In the genomic region with DNA sequence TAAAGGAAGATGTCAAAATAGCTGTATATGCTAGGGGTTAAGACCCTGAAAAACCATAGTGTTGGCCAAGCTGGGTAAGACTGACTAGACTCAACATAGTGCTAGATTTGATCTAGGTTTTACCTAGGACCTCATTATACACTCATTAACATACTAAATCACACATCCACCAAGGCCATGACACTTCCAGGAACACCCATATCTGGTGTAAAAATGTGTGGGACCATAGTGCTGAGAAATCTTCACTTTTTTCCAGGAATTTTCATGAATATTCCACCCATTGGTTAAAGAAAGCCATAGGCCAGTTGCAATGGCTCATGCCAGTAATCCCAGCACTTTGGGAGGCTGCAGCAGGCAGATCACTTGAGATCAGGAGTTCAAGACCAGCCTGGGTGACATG, we compare ENCODE assay signal across 31 cellular contexts. TPM values are rescaled to one million over a fixed set of nuclear protein-coding genes. Genes with fewer than 3 reads are reported as not detected.
DNase-seq lines count a peak whose midpoint lies in the region; ATAC-seq, FAIRE-seq and TF ChIP-seq lines count a peak whose summit lies in the region.
"Had no signal": no experiment of that assay in that cellular context is flagged by ENCODE, and none has a peak within 500 bp of the region (broad histone marks: within the 10 kb centered on the region; RNA-seq: fewer than 3 reads in every experiment).

No MANE protein-coding gene starts in this region.

- no peaks in the 10 kb centered on the region for H3K9me3 ChIP-seq in K562 (replicated peaks; ENCODE audit: control insufficient read depth, insufficient read depth, low read depth, low read length)
- H3K9me3 ChIP-seq: A549, BE2C, BLaER1, Caco-2 had no signal

- no peak for TF ChIP-seq POLR2A in K562 (conservative IDR thresholded peaks at IDR 0.05)

- no peak for TF ChIP-seq RAD21 in K562 (CRISPR knock-in tag; conservative IDR thresholded peaks at IDR 0.05 in 1 of 2, IDR thresholded peaks at IDR 0.05 in 1 of 2)

- H3K79me2 ChIP-seq in K562 (ENCODE audit: control insufficient read depth, insufficient read depth, low read length), result no peaks in the 10 kb centered on the region

- H3K36me3 ChIP-seq in K562 (ENCODE audit: control insufficient read depth, insufficient read depth, low read length), result no peaks in the 10 kb centered on the region
- H3K36me3 ChIP-seq: BE2C; BLaER1; BLaER1 treated with 17β-estradiol and CSF1 and Interleukin-3, amounts not matched to agents 10 nM and 100 nM had no signal

- H3K4me1 ChIP-seq in K562 (replicated peaks in 1 of 2; ENCODE audit: control insufficient read depth in 2 of 2, insufficient read depth in 2 of 2, low read length in 2 of 2), result peaks cover 0 to 23% of the 10 kb centered on the region in 2 experiments; a peak in 3 of 5 replicates
- H3K4me1 ChIP-seq: A549, BE2C, Caco-2 had no signal

- no peaks in the 10 kb centered on the region for H3K27me3 ChIP-seq in K562 (ENCODE audit: control insufficient read depth in 2 of 2, insufficient read depth in 2 of 2, low read length in 2 of 2)
- H3K27me3 ChIP-seq: BE2C; BLaER1; BLaER1 treated with 17β-estradiol and CSF1 and Interleukin-3, amounts not matched to agents 10 nM and 100 nM had no signal

- POLR2A ChIA-PET in K562 (lab: Yijun Ruan, JAX), result no interaction called here

- no peak overlapping the region for H3K4me2 ChIP-seq in K562 (ENCODE audit: insufficient read depth, low read length)
- H3K4me2 ChIP-seq: A549; BLaER1; BLaER1 treated with 17β-estradiol and CSF1 and Interleukin-3, amounts not matched to agents 10 nM and 100 nM had no signal

- TF ChIP-seq CTCF in K562 (IDR thresholded peaks at IDR 0.05 in 2 of 3, conservative IDR thresholded peaks at IDR 0.05 in 1 of 3; ENCODE audit: insufficient read depth in 2 of 3, low read depth in 1 of 3, low read length in 3 of 3), result no peak

- H2AFZ ChIP-seq in K562 (ENCODE audit: low read depth, low read length), result no peak overlapping the region

- H3K9me1 ChIP-seq in K562 (ENCODE audit: control insufficient read depth, insufficient read depth, low read length), result no peaks in the 10 kb centered on the region

- TF ChIP-seq EP300 in K562 (IDR thresholded peaks at IDR 0.05; ENCODE audit: low read length), result peak; percentile 59

- CTCF ChIA-PET in K562 (lab: Yijun Ruan, JAX; ENCODE audit: low intra/inter-chr PET ratio), result interaction anchor here (0.6 kb wide), 1 partner anchor 426 kb away, joined by 3 read pairs; no protein-coding TSS in a partner anchor

- ATAC-seq in K562 (peak; percentile 74), esophagus mucosa (no peak)
- ATAC-seq: A549; CD8-positive, alpha-beta T cell had no signal

- no peaks in the 10 kb centered on the region for H4K20me1 ChIP-seq in K562 (replicated peaks; ENCODE audit: control insufficient read depth, insufficient read depth, low read length)
- H4K20me1 ChIP-seq: BLaER1; BLaER1 treated with 17β-estradiol and CSF1 and Interleukin-3, amounts not matched to agents 10 nM and 100 nM had no signal

- intact Hi-C loops in K562 (cut with micrococcal nuclease), result no loop called here

- no peak overlapping the region for H3K9ac ChIP-seq in K562 (ENCODE audit: insufficient read depth in 1 of 2, low read depth in 2 of 2, low read length in 2 of 2)
- H3K9ac ChIP-seq: BLaER1; BLaER1 treated with 17β-estradiol and CSF1 and Interleukin-3, amounts not matched to agents 10 nM and 100 nM had no signal

- BruUV-seq in K562 (replicated peaks; lab: Mats Ljungman, UMichigan), result no TSS peak

- in situ Hi-C loops in K562 (cut with MboI), result no loop called here

- H3K4me3 ChIP-seq in K562, result no peak overlapping the region
- H3K4me3 ChIP-seq: A549; BLaER1; BLaER1 treated with 17β-estradiol and CSF1 and Interleukin-3, amounts not matched to agents 10 nM and 100 nM had no signal

- FAIRE-seq in K562 (lab: Jason Lieb, UNC), result no peak
- FAIRE-seq: A204.1, A549, D721Med had no signal

- no peak overlapping the region for H3K27ac ChIP-seq in K562 (ENCODE audit: extremely low read depth, low read depth, low read length)
- H3K27ac ChIP-seq: 22Rv1; A549; BLaER1; BLaER1 treated with 17β-estradiol and CSF1 and Interleukin-3, amounts not matched to agents 10 nM and 100 nM; C4-2B had no signal

- peak; percentile 20 for DNase-seq in OCI-M1 (lab: John Stamatoyannopoulos, UW)
- DNase-seq in K562 (ENCODE audit: extremely low read depth in 1 of 4, low spot score in 3 of 4), result peak in 2 of 4 experiments; percentile 25 to 65
- DNase-seq in anterior cingulate cortex (lab: John Stamatoyannopoulos, UW), result no peak
- DNase-seq: 8988T; ACHN; AML-193; BE2C; C1 segment of cervical spinal cord; Caco-2; Calu3; CD4-positive, alpha-beta memory T cell; CD4-positive, alpha-beta T cell; CD4-positive, CD25-positive, alpha-beta regulatory T cell; CD8-positive, alpha-beta memory T cell; CD8-positive, alpha-beta T cell; COR-L47; DMS 273 treated with DMSO at 0.1 percent for 48 hours; DMS153; DMS53; DMS79; DMS79 treated with DMSO at 0.1 percent for 48 hours; DND-41; EL had no signal

TF ChIP-seq in K562, 482 proteins besides CTCF, POLR2A, EP300 and RAD21 (continues in another document):
- TF ChIP-seq TAL1 (IDR thresholded peaks at IDR 0.05) (peak; percentile 37; the same call in 1 of the 2 replicates), MEIS2 (IDR thresholded peaks at IDR 0.05; ENCODE audit: partially characterized antibody) (peak; percentile 95), EZH2 (IDR thresholded peaks at IDR 0.05; ENCODE audit: borderline replicate concordance, low read depth, low read length) (no peak), HDAC6 (IDR thresholded peaks at IDR 0.05; ENCODE audit: low read depth, low read length) (no peak), YBX1 (IDR thresholded peaks at IDR 0.05) (no peak), HDAC3 (IDR thresholded peaks at IDR 0.05; ENCODE audit: borderline replicate concordance, partially characterized antibody) (peak; percentile 68), SMAD4 (CRISPR knock-in tag; conservative IDR thresholded peaks at IDR 0.05) (peak; percentile 90), CBFA2T2 (conservative IDR thresholded peaks at IDR 0.05) (0 out of 2 replicates have a peak, but pooled peaks have one; percentile 23), SRF (CRISPR knock-in tag; IDR thresholded peaks at IDR 0.05) (peak in 1 of 2 experiments; percentile 40; a peak in 1 of 4 replicates), TBL1XR1 (IDR thresholded peaks at IDR 0.05; ENCODE audit: low read length in 2 of 2) (peak in 1 of 2 experiments; percentile 55; a peak in 1 of 4 replicates), ZC3H8 (IDR thresholded peaks at IDR 0.05) (no peak), JUND (IDR thresholded peaks at IDR 0.05; ENCODE audit: borderline replicate concordance, low read depth, low read length) (0 out of 2 replicates have a peak, but pooled peaks have one; percentile 25), JUND (tag; IDR thresholded peaks at IDR 0.05; ENCODE audit: borderline replicate concordance, low read depth, low read length) (no peak; the same call in 2 of the 3 replicates)
- TF ChIP-seq, protein P1, sequence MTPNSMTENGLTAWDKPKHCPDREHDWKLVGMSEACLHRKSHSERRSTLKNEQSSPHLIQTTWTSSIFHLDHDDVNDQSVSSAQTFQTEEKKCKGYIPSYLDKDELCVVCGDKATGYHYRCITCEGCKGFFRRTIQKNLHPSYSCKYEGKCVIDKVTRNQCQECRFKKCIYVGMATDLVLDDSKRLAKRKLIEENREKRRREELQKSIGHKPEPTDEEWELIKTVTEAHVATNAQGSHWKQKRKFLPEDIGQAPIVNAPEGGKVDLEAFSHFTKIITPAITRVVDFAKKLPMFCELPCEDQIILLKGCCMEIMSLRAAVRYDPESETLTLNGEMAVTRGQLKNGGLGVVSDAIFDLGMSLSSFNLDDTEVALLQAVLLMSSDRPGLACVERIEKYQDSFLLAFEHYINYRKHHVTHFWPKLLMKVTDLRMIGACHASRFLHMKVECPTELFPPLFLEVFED (CRISPR knock-in tag; conservative IDR thresholded peaks at IDR 0.05), result no peak
- TF ChIP-seq, protein P2, sequence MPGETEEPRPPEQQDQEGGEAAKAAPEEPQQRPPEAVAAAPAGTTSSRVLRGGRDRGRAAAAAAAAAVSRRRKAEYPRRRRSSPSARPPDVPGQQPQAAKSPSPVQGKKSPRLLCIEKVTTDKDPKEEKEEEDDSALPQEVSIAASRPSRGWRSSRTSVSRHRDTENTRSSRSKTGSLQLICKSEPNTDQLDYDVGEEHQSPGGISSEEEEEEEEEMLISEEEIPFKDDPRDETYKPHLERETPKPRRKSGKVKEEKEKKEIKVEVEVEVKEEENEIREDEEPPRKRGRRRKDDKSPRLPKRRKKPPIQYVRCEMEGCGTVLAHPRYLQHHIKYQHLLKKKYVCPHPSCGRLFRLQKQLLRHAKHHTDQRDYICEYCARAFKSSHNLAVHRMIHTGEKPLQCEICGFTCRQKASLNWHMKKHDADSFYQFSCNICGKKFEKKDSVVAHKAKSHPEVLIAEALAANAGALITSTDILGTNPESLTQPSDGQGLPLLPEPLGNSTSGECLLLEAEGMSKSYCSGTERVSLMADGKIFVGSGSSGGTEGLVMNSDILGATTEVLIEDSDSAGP (CRISPR knock-in tag; IDR thresholded peaks at IDR 0.05), result no peak

RNA-seq across cellular contexts. Expression of a gene that starts 34.0 kb away (rescaled TPM):
- total RNA-seq in K562 (2011; cell fraction: chromatin; rRNA removed; ENCODE audit: low replicate concordance), result 44.5 and 129 TPM in 2 replicates
- total RNA-seq in K562 (2011; cell fraction: nucleolus; rRNA removed), result 22.8 and 30.1 TPM in 2 replicates
- total RNA-seq in K562 (2011; cell fraction: nucleoplasm; rRNA removed), result 60.8 and 73.2 TPM in 2 replicates
- 80.6 and 109 TPM in 2 replicates for total RNA-seq in K562 (2014; rRNA removed)
- total RNA-seq in K562 (2014; rRNA removed; fragmentation: Illumina TruSeq; extraction: Trizol), result 128 and 155 TPM in 2 replicates
- total RNA-seq in K562 (2015; rRNA removed; fragmentation: Illumina TruSeq; extraction: Trizol), result 121 and 128 TPM in 2 replicates
- total RNA-seq in K562 (2021), result 77.8 and 82.5 TPM in 2 replicates
- polyA plus RNA-seq in K562 (2011; rRNA removed), result 83.6 and 123 TPM in 2 replicates
- 18.7 and 34.0 TPM in 2 replicates for polyA plus RNA-seq in K562 (2011; cell fraction: cytosol; rRNA removed)
- polyA plus RNA-seq in K562 (2011; cell fraction: nucleus; rRNA removed), result 28.0 and 40.7 TPM in 2 replicates
- polyA plus RNA-seq in K562 (2012), result 67.6 and 131 TPM in 2 replicates
- 128 and 146 TPM in 2 replicates for polyA plus RNA-seq in K562 (2014; fragmentation: Illumina TruSeq; extraction: Trizol)
- 100 to 1,000 TPM; 103 to 119 TPM for polyA plus RNA-seq in K562 (2014; fragmentation: Nextera tagmentation; extraction: Ambion mirVana)
- polyA plus RNA-seq in K562 (2014; rRNA removed), result 130 and 156 TPM in 2 replicates
- polyA minus RNA-seq in K562 (2011; rRNA and poly(A)+ RNA removed), result 78.5 and 88.1 TPM in 2 replicates
- 20.8 and 20.9 TPM in 2 replicates for polyA minus RNA-seq in K562 (2011; cell fraction: cytosol; rRNA and poly(A)+ RNA removed)
- polyA minus RNA-seq in K562 (2011; cell fraction: nucleus; rRNA and poly(A)+ RNA removed), result 30.4 and 52.3 TPM in 2 replicates
- 39.8 TPM for total RNA-seq in esophagus mucosa
